In genomic region chr13:23707674-23708073, GRCh38 we compare ENCODE assay signal across 9 cellular contexts.
DNase-seq lines count a peak whose midpoint lies in the region; ATAC-seq, FAIRE-seq and TF ChIP-seq lines count a peak whose summit lies in the region.
"Had no signal": no experiment of that assay in that cellular context is flagged by ENCODE, and none has a peak within 500 bp of the region (broad histone marks: within the 10 kb centered on the region; RNA-seq: fewer than 3 reads in every experiment).

No MANE protein-coding gene starts in this region.

- no peaks in the 10 kb centered on the region for H3K4me1 ChIP-seq in A549

- TF ChIP-seq POLR2A in A549 (IDR thresholded peaks at IDR 0.05; ENCODE audit: low read length) = no peak

- DNase-seq in A549 (ENCODE audit: low read depth in 1 of 2, low spot score in 1 of 2) (peak in 1 of 2 experiments; percentile 24), foreskin fibroblast (peak in 1 of 2 donors; percentile 68), GDM1 (lab: John Stamatoyannopoulos, UW) (no peak), SW480 (ENCODE audit: low spot score) (no peak), NCI-H1417 treated with DMSO at 0.1 percent for 48 hours (lab: John Stamatoyannopoulos, UW) (no peak)
- DNase-seq: naive thymus-derived CD8-positive, alpha-beta T cell had no signal

- H3K4me2 ChIP-seq in A549 = no peak overlapping the region

- POLR2A ChIA-PET in A549 (lab: Yijun Ruan, JAX) = no interaction called here

- CTCF ChIA-PET in A549 (lab: Yijun Ruan, JAX) = interaction anchor here (0.6 to 2.8 kb wide), 17 partner anchors 9 to 241 kb away, joined by 3 to 11 read pairs (median 4); no protein-coding TSS in a partner anchor

- FAIRE-seq in A549 (lab: Jason Lieb, UNC) = no peak

- H3K4me3 ChIP-seq in A549 = no peak overlapping the region
- H3K4me3 ChIP-seq in GM12875 (ENCODE audit: low read depth, low read length) = no peak overlapping the region
- H3K4me3 ChIP-seq in foreskin fibroblast (ENCODE audit: low read depth in 1 of 2, low read length in 2 of 2) = no peak overlapping the region

- no peak for TF ChIP-seq EP300 in A549 (IDR thresholded peaks at IDR 0.05)

- WGBS in A549 (ENCODE audit: missing lambda C conversion rate) = 62% methylated on average over 3 of the region's 3 CpGs

- no peak overlapping the region for H3K27ac ChIP-seq in A549

- ATAC-seq in A549 (0 out of 6 replicates have a peak, but pooled peaks of 1 of the 2 experiments have one; percentile 47), SK-N-SH treated with all-trans-retinoic acid at 6 μM for 48 hours (peak; percentile 62; the same call in 2 of the 3 replicates), GM18907 (IDR thresholded peaks at IDR 0.05; ENCODE audit: unreplicated experiment) (no peak)
- ATAC-seq: naive thymus-derived CD8-positive, alpha-beta T cell had no signal

- TF ChIP-seq RAD21 in A549 (conservative IDR thresholded peaks at IDR 0.05 in 1 of 2, IDR thresholded peaks at IDR 0.05 in 1 of 2) = peak; percentile 39 to 40; a peak in 4 of 5 replicates

- H3K9me3 ChIP-seq in A549 = no peaks in the 10 kb centered on the region

- TF ChIP-seq CTCF in A549 (IDR thresholded peaks at IDR 0.05) (peak; percentile 34; the same call in 1 of the 3 replicates), GM12875 (IDR thresholded peaks at IDR 0.05; ENCODE audit: borderline replicate concordance, insufficient read depth, low read depth, low read length) (0 out of 2 replicates have a peak, but pooled peaks have one; percentile 19), foreskin fibroblast (IDR thresholded peaks at IDR 0.05; ENCODE audit: low read depth, low read length) (peak; percentile 22)

TF ChIP-seq in A549, 52 proteins besides CTCF, POLR2A, EP300 and RAD21:
- TF ChIP-seq SMC3 (IDR thresholded peaks at IDR 0.05) (peak; percentile 42; the same call in 1 of the 3 replicates), RNF2 (IDR thresholded peaks at IDR 0.05; ENCODE audit: borderline replicate concordance, low read depth) (no peak), ESRRA (IDR thresholded peaks at IDR 0.05; ENCODE audit: borderline replicate concordance, low read length) (no peak)

TF ChIP-seq in SK-N-SH treated with all-trans-retinoic acid at 6 μM for 48 hours, 23 proteins besides CTCF, POLR2A, EP300 and RAD21:
- TF ChIP-seq ZNF70 (CRISPR knock-in tag; IDR thresholded peaks at IDR 0.05) (no peak), TSHZ2 (CRISPR knock-in tag; IDR thresholded peaks at IDR 0.05) (no peak), TOX (CRISPR knock-in tag; IDR thresholded peaks at IDR 0.05; ENCODE audit: borderline replicate concordance) (no peak), CSDC2 (CRISPR knock-in tag; IDR thresholded peaks at IDR 0.05) (no peak), ARNTL (CRISPR knock-in tag; IDR thresholded peaks at IDR 0.05; ENCODE audit: borderline replicate concordance, low read depth) (no peak), ESRRG (CRISPR knock-in tag; IDR thresholded peaks at IDR 0.05) (no peak), PPARA (CRISPR knock-in tag; IDR thresholded peaks at IDR 0.05; ENCODE audit: borderline replicate concordance) (no peak), CREB5 (CRISPR knock-in tag; IDR thresholded peaks at IDR 0.05; ENCODE audit: low read depth) (no peak), ZFP30 (CRISPR knock-in tag; IDR thresholded peaks at IDR 0.05) (no peak), BACH2 (CRISPR knock-in tag; IDR thresholded peaks at IDR 0.05; ENCODE audit: borderline replicate concordance) (no peak), POU6F1 (CRISPR knock-in tag; IDR thresholded peaks at IDR 0.05; ENCODE audit: borderline replicate concordance, low read depth) (no peak)
